Comparison of ENCODE assay signal across 1 cellular context in genomic region chr11:112167145-112167544, GRCh38.
TF ChIP-seq lines count a peak whose summit lies in the region.

Gene TEX12 (plus strand): TSS chr11:112167372. CDS start chr11:112169269, 1,897 bp downstream.

TF ChIP-seq in A549, 52 proteins besides CTCF, POLR2A, EP300 and RAD21 (continued from another document):
- TF ChIP-seq USF2 (IDR thresholded peaks at IDR 0.05) (no peak), SREBF2 (IDR thresholded peaks at IDR 0.05) (no peak), ESRRA (IDR thresholded peaks at IDR 0.05; ENCODE audit: borderline replicate concordance, low read length) (no peak), HOXA7 (CRISPR knock-in tag; IDR thresholded peaks at IDR 0.05) (no peak), SMC3 (IDR thresholded peaks at IDR 0.05) (no peak), KDM5A (IDR thresholded peaks at IDR 0.05) (no peak), GATA3 (IDR thresholded peaks at IDR 0.05; ENCODE audit: borderline replicate concordance) (no peak)
